ENCODE assay signal across 8 cellular contexts in genomic region chr21:25735221-25735894, GRCh38. TPM values are rescaled to one million over a fixed set of nuclear protein-coding genes. Genes with fewer than 3 reads are reported as not detected.
DNase-seq lines count a peak whose midpoint lies in the region; ATAC-seq, FAIRE-seq and TF ChIP-seq lines count a peak whose summit lies in the region.

No MANE protein-coding gene starts in this region.

- intact Hi-C loops in Right ventricle myocardium superior (cut with DNase I), result no loop called here
- intact Hi-C loops in pancreas (cut with DNase I), result no loop called here
- intact Hi-C loops in thyroid gland (cut with DNase I), result no loop called here

- peak; percentile 72 for ATAC-seq in activated naive CD8-positive, alpha-beta T cell treated with anti-CD3 and anti-CD28 coated beads, Interleukin-2, amount 10 ng/mL, durations not matched to agents 7 days and 5 days (ENCODE audit: low read depth)
- ATAC-seq in Right ventricle myocardium superior (ENCODE audit: poor library complexity) (peak; percentile 90), pancreas (peak; percentile 85 to 92 (median 87))

- no peaks in the 10 kb centered on the region for H3K27me3 ChIP-seq in pancreas
- H3K27me3 ChIP-seq in thyroid gland, result no peaks in the 10 kb centered on the region

- H3K4me1 ChIP-seq in pancreas (peaks cover 4 to 27% (median 10%) of the 10 kb centered on the region in 3 donors), thyroid gland (peaks cover 14 to 26% of the 10 kb centered on the region in 2 donors)

- POLR2A ChIA-PET in HEK293T (lab: Yijun Ruan, JAX), result interaction anchor here (0.6 to 1.8 kb wide), 4 partner anchors 8 to 127 kb away, joined by 3 to 8 read pairs (median 5); no protein-coding TSS in a partner anchor
- POLR2A ChIA-PET in activated naive CD8-positive, alpha-beta T cell treated with anti-CD3 and anti-CD28 coated beads, Interleukin-2, amount 10 ng/mL, durations not matched to agents 7 days and 5 days (lab: Charles Lee), result interaction anchor here (0.9 to 1.7 kb wide), 10 partner anchors 10 to 434 kb away, joined by 3 to 13 read pairs (median 3); no protein-coding TSS in a partner anchor

- H3K36me3 Mint-ChIP-seq in activated naive CD8-positive, alpha-beta T cell treated with anti-CD3 and anti-CD28 coated beads, Interleukin-2, amount 10 ng/mL, durations not matched to agents 7 days and 5 days, result peaks cover 1% of the 10 kb centered on the region

- peak overlapping the region; percentile 68 to 91 (median 78) for H3K4me3 ChIP-seq in pancreas
- H3K4me3 ChIP-seq in thyroid gland (replicated peaks in 1 of 3), result peak overlapping the region; percentile 57 to 93 (median 90)

- no peak for FAIRE-seq in pancreas (lab: Jason Lieb, UNC)

- H3K9me3 ChIP-seq in pancreas, result no peaks in the 10 kb centered on the region
- H3K9me3 ChIP-seq in thyroid gland, result no peaks in the 10 kb centered on the region

- H3K36me3 ChIP-seq in pancreas (no peaks in the 10 kb centered on the region), thyroid gland (no peaks in the 10 kb centered on the region)

- peak overlapping the region; percentile 100 for H3K27ac Mint-ChIP-seq in activated naive CD8-positive, alpha-beta T cell treated with anti-CD3 and anti-CD28 coated beads, Interleukin-2, amount 10 ng/mL, durations not matched to agents 7 days and 5 days

- H3K9me3 Mint-ChIP-seq in activated naive CD8-positive, alpha-beta T cell treated with anti-CD3 and anti-CD28 coated beads, Interleukin-2, amount 10 ng/mL, durations not matched to agents 7 days and 5 days, result no peaks in the 10 kb centered on the region

- TF ChIP-seq CTCF in pancreas (IDR thresholded peaks at IDR 0.05), result no peak
- TF ChIP-seq CTCF in thyroid gland (IDR thresholded peaks at IDR 0.05), result peak in 3 of 6 experiments; percentile 11 to 19 (median 11)

- DNase-seq in GM04503 (ENCODE audit: low read depth), result peak; percentile 29
- DNase-seq in HEK293T (ENCODE audit: extremely low spot score), result peak; percentile 66
- peak; percentile 87 for DNase-seq in MV-4-11 (lab: John Stamatoyannopoulos, UW)
- DNase-seq in SKM-1 treated with dmso at 0.1 percent for 144 hours (lab: John Stamatoyannopoulos, UW; ENCODE audit: unreplicated experiment), result peak; percentile 94
- peak; percentile 84 for DNase-seq in activated naive CD8-positive, alpha-beta T cell treated with anti-CD3 and anti-CD28 coated beads, Interleukin-2, amount 10 ng/mL, durations not matched to agents 7 days and 5 days
- DNase-seq in Right ventricle myocardium superior, result peak; percentile 94
- DNase-seq in pancreas, result peak; percentile 87 to 93 (median 90)
- peak; percentile 92 for DNase-seq in thyroid gland

- peaks cover 25% of the 10 kb centered on the region for H3K4me1 Mint-ChIP-seq in activated naive CD8-positive, alpha-beta T cell treated with anti-CD3 and anti-CD28 coated beads, Interleukin-2, amount 10 ng/mL, durations not matched to agents 7 days and 5 days

- peak overlapping the region; percentile 100 for H3K4me3 Mint-ChIP-seq in activated naive CD8-positive, alpha-beta T cell treated with anti-CD3 and anti-CD28 coated beads, Interleukin-2, amount 10 ng/mL, durations not matched to agents 7 days and 5 days

- no peaks in the 10 kb centered on the region for H3K27me3 Mint-ChIP-seq in activated naive CD8-positive, alpha-beta T cell treated with anti-CD3 and anti-CD28 coated beads, Interleukin-2, amount 10 ng/mL, durations not matched to agents 7 days and 5 days

- CTCF ChIA-PET in HEK293T (lab: Yijun Ruan, JAX), result no interaction called here

- peak overlapping the region; percentile 96 to 99 (median 98) for H3K27ac ChIP-seq in pancreas
- peak overlapping the region; percentile 93 to 99 (median 98) for H3K27ac ChIP-seq in thyroid gland

- 0 to 1% methylated on average over 43 to 66 of the region's 68 CpGs for WGBS in pancreas, 2 donors
- 0 to 1% methylated on average over 22 to 28 of the region's 68 CpGs for WGBS in thyroid gland, 2 donors

- TF ChIP-seq POLR2A in thyroid gland (IDR thresholded peaks at IDR 0.05), result peak in 1 of 2 donors; percentile 32

TF ChIP-seq in HEK293T, 16 proteins besides CTCF, POLR2A, EP300 and RAD21:
- TF ChIP-seq SUZ12 (IDR thresholded peaks at IDR 0.05) (no peak), ELF4 (IDR thresholded peaks at IDR 0.05) (no peak), FOXM1 (IDR thresholded peaks at IDR 0.05; ENCODE audit: borderline replicate concordance) (peak; percentile 71), HDGF (IDR thresholded peaks at IDR 0.05; ENCODE audit: borderline replicate concordance) (no peak), NFRKB (IDR thresholded peaks at IDR 0.05) (peak; percentile 47; the same call in 1 of the 2 replicates), CTBP1 (IDR thresholded peaks at IDR 0.05; ENCODE audit: borderline replicate concordance) (no peak), L3MBTL2 (conservative IDR thresholded peaks at IDR 0.05) (peak; percentile 93), PKNOX1 (IDR thresholded peaks at IDR 0.05) (no peak), LEF1 (IDR thresholded peaks at IDR 0.05; ENCODE audit: borderline replicate concordance) (0 out of 2 replicates have a peak, but pooled peaks have one; percentile 54), SP1 (IDR thresholded peaks at IDR 0.05) (no peak), BHLHE40 (IDR thresholded peaks at IDR 0.05; ENCODE audit: borderline replicate concordance) (no peak), ARNT (IDR thresholded peaks at IDR 0.05) (no peak), FOXK2 (IDR thresholded peaks at IDR 0.05) (0 out of 2 replicates have a peak, but pooled peaks have one; percentile 35), FOXA1 (IDR thresholded peaks at IDR 0.05) (no peak), TARDBP (IDR thresholded peaks at IDR 0.05) (no peak), ZNF384 (IDR thresholded peaks at IDR 0.05) (no peak)

RNA-seq across cellular contexts. Expression of gene GABPA, which starts 0.6 kb away (rescaled TPM):
- 10 to 100 TPM; 25.3 to 27.4 TPM for total RNA-seq in activated naive CD8-positive, alpha-beta T cell treated with anti-CD3 and anti-CD28 coated beads, Interleukin-2, amount 10 ng/mL, durations not matched to agents 7 days and 5 days
- total RNA-seq in Right ventricle myocardium superior, result 15.5 TPM
- total RNA-seq in pancreas, result 10 to 100 TPM in 1 of 6 donors, 1 to 10 TPM in 5; 6.6 to 14.7 (median 9.1) TPM
- polyA plus RNA-seq in pancreas, result 1 to 10 TPM; 3.7 to 6.3 TPM
- 10 to 100 TPM; 37.3 to 39.8 (median 38.4) TPM for total RNA-seq in thyroid gland

RNA-seq across cellular contexts. Expression of gene ATP5PF, which starts 0.7 kb away (rescaled TPM):
- 100 to 1,000 TPM; 106 to 110 TPM for total RNA-seq in activated naive CD8-positive, alpha-beta T cell treated with anti-CD3 and anti-CD28 coated beads, Interleukin-2, amount 10 ng/mL, durations not matched to agents 7 days and 5 days
- total RNA-seq in Right ventricle myocardium superior, result 940 TPM
- total RNA-seq in pancreas, result 10 to 100 TPM; 35.5 to 60.1 (median 47.8) TPM
- polyA plus RNA-seq in pancreas, result 100 to 1,000 TPM; 121 to 158 TPM
- 100 to 1,000 TPM in 1 of 4 donors, 10 to 100 TPM in 3; 77.3 to 132 (median 89.7) TPM for total RNA-seq in thyroid gland

Comparison
In these comparisons a context has a peak if more than half of its experiments do, and no peak if none do; other contexts are left out.
1. Peak in every context shown above with its lines: DNase-seq, ATAC-seq, H3K4me3 ChIP-seq and H3K27ac ChIP-seq.
2. DNase-seq: peak in every context shown above with its lines; median percentile 94 in SKM-1 treated with dmso at 0.1 percent for 144 hours; 94 in Right ventricle myocardium superior; 92 in thyroid gland; 90 in pancreas; 87 in MV-4-11; 84 in activated naive CD8-positive, alpha-beta T cell treated with anti-CD3 and anti-CD28 coated beads, Interleukin-2, amount 10 ng/mL, durations not matched to agents 7 days and 5 days; 66 in HEK293T; 29 in GM04503.